In the genomic region with DNA sequence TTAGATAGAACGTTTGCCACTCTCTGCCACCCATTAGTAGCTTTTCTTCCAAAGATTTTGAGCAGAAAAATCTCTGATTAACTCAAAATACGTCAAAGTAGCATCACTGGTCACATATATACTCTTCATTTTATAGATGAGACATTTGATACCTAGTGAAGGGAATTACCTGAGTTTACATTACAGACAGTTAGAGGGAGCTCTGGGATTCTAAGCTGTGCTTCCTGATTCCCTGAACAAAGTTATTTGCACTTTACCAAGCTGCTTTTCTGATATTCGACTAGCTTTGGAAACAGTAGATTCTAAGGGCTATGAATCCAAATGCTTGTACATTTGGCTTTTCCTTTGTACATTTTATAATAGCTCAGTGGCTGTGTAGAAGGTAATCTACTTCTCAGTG, we compare ENCODE assay signal across 16 cellular contexts.
A peak's percentile ranks its signal among the peaks of the same experiment; 100 is the strongest.
DNase-seq lines count a peak whose midpoint lies in the region; TF ChIP-seq lines count a peak whose summit lies in the region.
"Had no signal": no experiment of that assay in that cellular context is flagged by ENCODE, and none has a peak within 500 bp of the region (broad histone marks: within the 10 kb centered on the region; RNA-seq: fewer than 3 reads in every experiment).

No MANE protein-coding gene starts in this region.

- no peaks in the 10 kb centered on the region for H3K9me2 ChIP-seq in Karpas-422 (replicated peaks; ENCODE audit: insufficient read depth, low read length)

- intact Hi-C loops in CD14-positive monocyte (cut with micrococcal nuclease) = no loop called here

- H3K4me3 Mint-ChIP-seq in HFFc6 (peak overlapping the region; percentile 64; the same call in 1 of the 2 replicates), CD14-positive monocyte (no peak overlapping the region)

- H3K4me3 ChIP-seq in ACC112 (ENCODE audit: low read depth, low read length) (peak overlapping the region; percentile 34; the same call in 1 of the 2 replicates), WERI-Rb-1 (ENCODE audit: low read depth, low read length) (no peak overlapping the region), kidney epithelial cell (ENCODE audit: low read depth, low read length) (no peak overlapping the region), Karpas-422 (ENCODE audit: low read length) (no peak overlapping the region)

- peak overlapping the region; percentile 52 for H3K27ac Mint-ChIP-seq in HFFc6
- no peak overlapping the region for H3K27ac Mint-ChIP-seq in CD14-positive monocyte

- no peaks in the 10 kb centered on the region for H3K27me3 ChIP-seq in ACC112 (ENCODE audit: insufficient read depth, low read length)
- H3K27me3 ChIP-seq in WERI-Rb-1 (ENCODE audit: insufficient read depth, low read depth, severe bottlenecking) = no peaks in the 10 kb centered on the region
- no peaks in the 10 kb centered on the region for H3K27me3 ChIP-seq in kidney epithelial cell (ENCODE audit: control insufficient read depth, insufficient read depth, low read length)
- no peaks in the 10 kb centered on the region for H3K27me3 ChIP-seq in Karpas-422 (ENCODE audit: low read length)
- H3K27me3 ChIP-seq: neutrophil had no signal

- no peak overlapping the region for H3K4me2 ChIP-seq in Karpas-422 (ENCODE audit: low read depth, low read length, poor library complexity, severe bottlenecking)

- H3K79me2 ChIP-seq in ACC112 (ENCODE audit: control insufficient read depth, insufficient read depth, low read length, unreplicated experiment) (no peaks in the 10 kb centered on the region), Karpas-422 (ENCODE audit: low read length) (no peaks in the 10 kb centered on the region)

- no peak for DNase-seq in HFFc6
- DNase-seq in WERI-Rb-1 = no peak
- no peak for DNase-seq in kidney epithelial cell (ENCODE audit: low read depth)
- DNase-seq in NCI-H2196 treated with DMSO at 0.1 percent for 48 hours (lab: John Stamatoyannopoulos, UW; ENCODE audit: unreplicated experiment) = no peak
- no peak for DNase-seq in Karpas-422
- no peak for DNase-seq in CD14-positive monocyte (ENCODE audit: low spot score)
- no peak for DNase-seq in MV-4-11 (lab: John Stamatoyannopoulos, UW)
- DNase-seq: GDM1; MM.1S; NCI-H1930; NCI-H526; RPMI8226; stimulated activated CD4-positive, alpha-beta T cell treated with anti-CD3 and anti-CD28 coated beads, Interleukin-4, amount 100 ng/mL, for 1 hour; T-helper 1 cell had no signal

- H3K4me1 Mint-ChIP-seq in HFFc6 (ENCODE audit: low read depth) = peaks cover 15% of the 10 kb centered on the region
- H3K4me1 Mint-ChIP-seq in CD14-positive monocyte = no peaks in the 10 kb centered on the region

- H3K36me3 Mint-ChIP-seq in HFFc6 (ENCODE audit: low read depth) (no peaks in the 10 kb centered on the region), CD14-positive monocyte (no peaks in the 10 kb centered on the region)

- no peak overlapping the region for H3K9ac ChIP-seq in Karpas-422 (ENCODE audit: low read length)

- H3K4me1 ChIP-seq in ACC112 (ENCODE audit: control insufficient read depth, insufficient read depth, low read length, unreplicated experiment) (peaks cover 7% of the 10 kb centered on the region), Karpas-422 (ENCODE audit: low read length) (no peaks in the 10 kb centered on the region)

- peak; percentile 39 for TF ChIP-seq CTCF in HFFc6 (IDR thresholded peaks at IDR 0.05)
- peak; percentile 18; the same call in 1 of the 2 replicates for TF ChIP-seq CTCF in WERI-Rb-1 (IDR thresholded peaks at IDR 0.05; ENCODE audit: low read depth, low read length)
- TF ChIP-seq CTCF in kidney epithelial cell (IDR thresholded peaks at IDR 0.05; ENCODE audit: insufficient read depth, low read length, poor library complexity, severe bottlenecking) = peak; percentile 26
- no peak for TF ChIP-seq CTCF in CD14-positive monocyte (IDR thresholded peaks at IDR 0.05)

- no peaks in the 10 kb centered on the region for H3K36me3 ChIP-seq in ACC112 (ENCODE audit: insufficient read depth, low read length)
- H3K36me3 ChIP-seq in WERI-Rb-1 = no peaks in the 10 kb centered on the region
- no peaks in the 10 kb centered on the region for H3K36me3 ChIP-seq in kidney epithelial cell (ENCODE audit: control insufficient read depth, insufficient read depth, low read length)
- H3K36me3 ChIP-seq in Karpas-422 (ENCODE audit: insufficient read depth, low read length) = no peaks in the 10 kb centered on the region
- H3K36me3 ChIP-seq: neutrophil had no signal

- H3K9me3 ChIP-seq in WERI-Rb-1 (ENCODE audit: severe bottlenecking) (no peaks in the 10 kb centered on the region), Karpas-422 (ENCODE audit: low read length) (peaks cover 16% of the 10 kb centered on the region; the same call in 1 of the 2 replicates)
- H3K9me3 ChIP-seq: neutrophil had no signal

- H2AFZ ChIP-seq in ACC112 (ENCODE audit: low read length, unreplicated experiment) = peak overlapping the region; percentile 88
- H2AFZ ChIP-seq in Karpas-422 (ENCODE audit: low read length) = no peak overlapping the region

- no peak overlapping the region for H3K27ac ChIP-seq in ACC112 (ENCODE audit: low read depth, low read length)
- H3K27ac ChIP-seq in WERI-Rb-1 = no peak overlapping the region
- no peak overlapping the region for H3K27ac ChIP-seq in Karpas-422 (ENCODE audit: low read length)
- H3K27ac ChIP-seq: neutrophil had no signal

- H3K9me3 Mint-ChIP-seq in HFFc6 = no peaks in the 10 kb centered on the region
- peaks cover 0 to 3% (median 0%) of the 10 kb centered on the region in 7 donors for H3K9me3 Mint-ChIP-seq in CD14-positive monocyte

- no peaks in the 10 kb centered on the region for H4K20me1 ChIP-seq in Karpas-422 (ENCODE audit: insufficient read depth, low read depth, low read length)

- H3K27me3 Mint-ChIP-seq in HFFc6 (ENCODE audit: insufficient read depth) = no peaks in the 10 kb centered on the region
- H3K27me3 Mint-ChIP-seq in CD14-positive monocyte (ENCODE audit: low read depth in 3 of 3) = no peaks in the 10 kb centered on the region
